In genomic region chr6:82363368-82364086, GRCh38 we compare ENCODE assay signal across 1 cellular context.
TF ChIP-seq lines count a peak whose summit lies in the region.

Gene TPBG, plus strand, starts transcription at chr6:82363817. Its CDS starts 1,145 bp downstream, at chr6:82364962.

TF ChIP-seq in HepG2, 621 proteins besides CTCF, POLR2A, EP300 and RAD21 (continued from another document and continues in another):
- TF ChIP-seq SALL2 (CRISPR knock-in tag; IDR thresholded peaks at IDR 0.05) (no peak), GABPA (IDR thresholded peaks at IDR 0.05; ENCODE audit: low read depth, low read length) (no peak), GABPA (CRISPR knock-in tag; IDR thresholded peaks at IDR 0.05; ENCODE audit: low read depth) (no peak), PHB2 (IDR thresholded peaks at IDR 0.05; ENCODE audit: partially characterized antibody) (no peak), MYNN (CRISPR knock-in tag; IDR thresholded peaks at IDR 0.05; ENCODE audit: low read depth) (no peak), SSRP1 (CRISPR knock-in tag; IDR thresholded peaks at IDR 0.05) (no peak), SMARCE1 (IDR thresholded peaks at IDR 0.05; ENCODE audit: borderline replicate concordance) (no peak), POLR2AphosphoS2 (IDR thresholded peaks at IDR 0.05; ENCODE audit: low read depth, low read length) (no peak), SATB2 (CRISPR knock-in tag; IDR thresholded peaks at IDR 0.05) (no peak), FOXA3 (CRISPR knock-in tag; IDR thresholded peaks at IDR 0.05) (no peak), TRIM24 (CRISPR knock-in tag; IDR thresholded peaks at IDR 0.05) (no peak), CHD4 (IDR thresholded peaks at IDR 0.05; ENCODE audit: borderline replicate concordance, low read length) (no peak), CSRNP1 (CRISPR knock-in tag; IDR thresholded peaks at IDR 0.05) (no peak), ZNF557 (CRISPR knock-in tag; IDR thresholded peaks at IDR 0.05) (no peak), FLYWCH1 (CRISPR knock-in tag; IDR thresholded peaks at IDR 0.05) (no peak), ZNF660 (CRISPR knock-in tag; IDR thresholded peaks at IDR 0.05; ENCODE audit: borderline replicate concordance, low read depth) (no peak), HOXD1 (CRISPR knock-in tag; IDR thresholded peaks at IDR 0.05) (no peak), TBX2 (CRISPR knock-in tag; IDR thresholded peaks at IDR 0.05; ENCODE audit: borderline replicate concordance) (peak; percentile 52; the same call in 1 of the 2 replicates), PAWR (CRISPR knock-in tag; IDR thresholded peaks at IDR 0.05; ENCODE audit: borderline replicate concordance) (no peak), ZNF501 (CRISPR knock-in tag; IDR thresholded peaks at IDR 0.05) (no peak), ZNF160 (CRISPR knock-in tag; IDR thresholded peaks at IDR 0.05) (no peak), RBAK (CRISPR knock-in tag; IDR thresholded peaks at IDR 0.05) (no peak), REPIN1 (CRISPR knock-in tag; IDR thresholded peaks at IDR 0.05; ENCODE audit: borderline replicate concordance, low read depth) (no peak), STAT5B (CRISPR knock-in tag; IDR thresholded peaks at IDR 0.05) (no peak), ZNF513 (CRISPR knock-in tag; conservative IDR thresholded peaks at IDR 0.05) (no peak), ZBTB33 (CRISPR knock-in tag; IDR thresholded peaks at IDR 0.05) (no peak), AKAP8 (CRISPR knock-in tag; IDR thresholded peaks at IDR 0.05) (no peak), KIAA2018 (CRISPR knock-in tag; IDR thresholded peaks at IDR 0.05; ENCODE audit: borderline replicate concordance) (no peak), ZNF225 (CRISPR knock-in tag; IDR thresholded peaks at IDR 0.05) (no peak), SIX1 (CRISPR knock-in tag; IDR thresholded peaks at IDR 0.05; ENCODE audit: borderline replicate concordance) (no peak), PPARG (CRISPR knock-in tag; conservative IDR thresholded peaks at IDR 0.05) (no peak), ZNF33B (CRISPR knock-in tag; IDR thresholded peaks at IDR 0.05) (no peak), ZNF558 (CRISPR knock-in tag; IDR thresholded peaks at IDR 0.05; ENCODE audit: borderline replicate concordance) (no peak), GTF3A (CRISPR knock-in tag; conservative IDR thresholded peaks at IDR 0.05) (no peak), ZNF18 (CRISPR knock-in tag; IDR thresholded peaks at IDR 0.05; ENCODE audit: insufficient replicate concordance) (no peak), EHMT2 (IDR thresholded peaks at IDR 0.05; ENCODE audit: borderline replicate concordance, low read depth, low read length) (no peak), PHF21A (CRISPR knock-in tag; IDR thresholded peaks at IDR 0.05) (no peak), CHCHD3 (CRISPR knock-in tag; IDR thresholded peaks at IDR 0.05) (no peak), SYNCRIP (IDR thresholded peaks at IDR 0.05; ENCODE audit: insufficient read depth, low read depth, low read length) (no peak), MED8 (CRISPR knock-in tag; IDR thresholded peaks at IDR 0.05; ENCODE audit: insufficient replicate concordance) (no peak), ZNF333 (CRISPR knock-in tag; IDR thresholded peaks at IDR 0.05; ENCODE audit: borderline replicate concordance) (no peak), MAFK (conservative IDR thresholded peaks at IDR 0.05 in 1 of 2, IDR thresholded peaks at IDR 0.05 in 1 of 2; ENCODE audit: low read length in 2 of 2) (no peak), ZNF687 (CRISPR knock-in tag; IDR thresholded peaks at IDR 0.05) (peak; percentile 62), HDAC1 (CRISPR knock-in tag; IDR thresholded peaks at IDR 0.05) (peak; percentile 30; the same call in 1 of the 2 replicates), PATZ1 (CRISPR knock-in tag; IDR thresholded peaks at IDR 0.05) (0 out of 2 replicates have a peak, but pooled peaks have one; percentile 12), ZZZ3 (CRISPR knock-in tag; IDR thresholded peaks at IDR 0.05; ENCODE audit: borderline replicate concordance) (no peak)
